ENCODE assay signal across 22 cellular contexts in the genomic region with DNA sequence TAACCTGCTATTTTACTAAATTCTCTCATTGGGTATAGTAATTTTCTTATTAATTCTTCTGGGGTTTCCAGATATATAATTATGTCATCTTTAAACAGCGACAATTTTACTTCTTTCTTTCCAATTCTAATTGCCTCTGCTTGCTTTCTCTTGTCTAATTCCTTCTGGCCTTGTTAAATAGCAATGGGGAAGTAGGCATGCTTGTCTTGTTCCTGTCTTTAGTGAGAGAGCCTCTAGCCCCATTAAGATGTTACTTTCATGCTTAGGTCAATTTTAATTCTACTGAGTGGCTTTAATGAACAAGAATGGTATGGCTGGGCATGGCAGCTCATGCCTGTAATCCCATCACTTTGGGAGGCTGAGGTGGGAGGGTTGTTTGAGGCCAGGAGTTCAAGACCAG. TPM values are rescaled to one million over a fixed set of nuclear protein-coding genes. Genes with fewer than 3 reads are reported as not detected.
DNase-seq lines count a peak whose midpoint lies in the region; ATAC-seq and TF ChIP-seq lines count a peak whose summit lies in the region.
"Had no signal": no experiment of that assay in that cellular context is flagged by ENCODE, and none has a peak within 500 bp of the region (broad histone marks: within the 10 kb centered on the region; RNA-seq: fewer than 3 reads in every experiment).

No MANE protein-coding gene starts in this region.

- intact Hi-C loops in left lung (cut with DNase I): no loop called here

- H3K27me3 Mint-ChIP-seq in endodermal cell (ENCODE audit: insufficient read depth): peaks cover 2% of the 10 kb centered on the region

- no peaks in the 10 kb centered on the region for H3K9me3 Mint-ChIP-seq in endodermal cell

- H3K4me1 ChIP-seq in endodermal cell (ENCODE audit: control insufficient read depth, insufficient read depth, low read length): no peaks in the 10 kb centered on the region
- H3K4me1 ChIP-seq in left lung: no peaks in the 10 kb centered on the region

- H3K4me1 Mint-ChIP-seq in endodermal cell: peaks cover 4% of the 10 kb centered on the region

- ATAC-seq in GM19463 (IDR thresholded peaks at IDR 0.05; ENCODE audit: unreplicated experiment): no peak
- no peak for ATAC-seq in GM19023 (IDR thresholded peaks at IDR 0.05; ENCODE audit: unreplicated experiment)
- no peak for ATAC-seq in left lung
- ATAC-seq: CD8-positive, alpha-beta T cell; K562 had no signal

- no peaks in the 10 kb centered on the region for H3K36me3 Mint-ChIP-seq in endodermal cell (ENCODE audit: low read depth)
- H3K36me3 Mint-ChIP-seq: CD8-positive, alpha-beta T cell had no signal

- 78% methylated on average over 1 of the region's 1 CpG; no CpG with 5 or more reads in 1 of the 2 experiments for WGBS in endodermal cell (ENCODE audit: insufficient coverage in 1 of 2, insufficient read length in 1 of 2), 2 experiments

- H3K27me3 ChIP-seq in endodermal cell (ENCODE audit: control insufficient read depth, insufficient read depth, low read length, poor library complexity, severe bottlenecking) (no peaks in the 10 kb centered on the region), left lung (no peaks in the 10 kb centered on the region)

- H3K4me3 Mint-ChIP-seq in endodermal cell: no peak overlapping the region
- H3K4me3 Mint-ChIP-seq: CD8-positive, alpha-beta T cell had no signal

- H3K27ac Mint-ChIP-seq in endodermal cell: no peak overlapping the region
- H3K27ac Mint-ChIP-seq: CD8-positive, alpha-beta T cell had no signal

- no peak overlapping the region for H3K9ac ChIP-seq in endodermal cell (ENCODE audit: extremely low read depth, low read length, poor library complexity, severe bottlenecking)
- H3K9ac ChIP-seq: SK-N-SH had no signal

- TF ChIP-seq CTCF in endodermal cell (conservative IDR thresholded peaks at IDR 0.05) (no peak), left lung (IDR thresholded peaks at IDR 0.05) (no peak)

- H3K36me3 ChIP-seq in endodermal cell (ENCODE audit: control insufficient read depth, insufficient read depth, low read length) (no peaks in the 10 kb centered on the region), left lung (no peaks in the 10 kb centered on the region)

- DNase-seq in AML-193 (lab: John Stamatoyannopoulos, UW) (peak; percentile 48 to 53), GF-D8 (lab: John Stamatoyannopoulos, UW) (peak; percentile 9), NOMO-1 (lab: John Stamatoyannopoulos, UW; ENCODE audit: unreplicated experiment in 2 of 2) (peak; percentile 11 to 51), endodermal cell (peak; percentile 2), left lung (no peak)
- DNase-seq: Calu3; CD8-positive, alpha-beta T cell; EL; H7; NCI-H1092 treated with DMSO at 0.1 percent for 48 hours; NCI-H146; NCI-H2029 treated with DMSO at 0.1 percent for 48 hours; NCI-H2171; NCI-H526; Right ventricle myocardium superior; SK-N-SH; T-helper 1 cell; T-helper 9 cell had no signal

- H3K9me3 ChIP-seq in endodermal cell (ENCODE audit: control insufficient read depth, low read length) (no peaks in the 10 kb centered on the region), left lung (peaks cover 0 to 21% of the 10 kb centered on the region in 2 donors)

- H3K4me3 ChIP-seq in endodermal cell (ENCODE audit: low read length): no peak overlapping the region
- no peak overlapping the region for H3K4me3 ChIP-seq in left lung
- H3K4me3 ChIP-seq: K562 had no signal

- H3K27ac ChIP-seq in endodermal cell (ENCODE audit: low read depth, low read length) (no peak overlapping the region), left lung (no peak overlapping the region)

RNA-seq across cellular contexts. Expression of gene LRTM2, which starts 31.7 kb away (rescaled TPM):
- total RNA-seq in endodermal cell: under 1 TPM; 0.40 TPM
- 0.25 TPM for polyA plus RNA-seq in endodermal cell (2013, experiment 1 of 2)
- polyA plus RNA-seq in endodermal cell (2013, experiment 2 of 2): not detected
- not detected for total RNA-seq in left lung
- total RNA-seq: Calu3; CD8-positive, alpha-beta T cell; K562; OCI-LY7; Right ventricle myocardium superior had no signal
- polyA plus RNA-seq: SK-N-SH had no signal

Comparison
In these comparisons a context has a peak if more than half of its experiments do, and no peak if none do; other contexts are left out.
1. DNase-seq: peak in AML-193 (2 of 2), GF-D8 (single experiment), NOMO-1 (2 of 2) and endodermal cell (single experiment); none in left lung (0 of 2).